19 cellular contexts compared by ENCODE assay signal in the genomic region with DNA sequence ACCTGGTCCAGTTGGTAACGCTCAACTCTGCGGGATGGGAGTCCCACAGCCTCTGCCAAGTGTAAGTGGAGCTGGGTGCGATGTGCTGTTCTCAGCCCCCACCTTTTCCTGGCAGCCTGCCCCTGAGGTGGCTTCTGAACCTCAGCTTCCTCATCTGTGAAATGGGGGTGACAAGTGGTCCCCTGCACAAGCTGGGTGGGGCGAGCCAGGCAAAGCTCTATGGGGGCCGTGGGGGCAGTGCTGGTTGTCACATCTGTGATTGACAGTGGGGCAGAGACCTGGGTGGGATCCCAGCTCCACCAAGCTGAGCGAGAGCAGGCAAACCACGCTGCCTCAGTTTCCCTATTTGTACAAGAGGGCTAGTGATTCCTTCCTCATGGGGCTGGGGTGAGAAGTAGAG.
A peak's percentile ranks its signal among the peaks of the same experiment; 100 is the strongest.
DNase-seq lines count a peak whose midpoint lies in the region; ATAC-seq, FAIRE-seq and TF ChIP-seq lines count a peak whose summit lies in the region.
"Had no signal": no experiment of that assay in that cellular context is flagged by ENCODE, and none has a peak within 500 bp of the region (broad histone marks: within the 10 kb centered on the region; RNA-seq: fewer than 3 reads in every experiment).

No MANE protein-coding gene starts in this region.

- no peak overlapping the region for H2AFZ ChIP-seq in HCT116 (ENCODE audit: low read depth, low read length, poor library complexity, severe bottlenecking)
- H2AFZ ChIP-seq in osteoblast (ENCODE audit: low read length), result no peak overlapping the region
- H2AFZ ChIP-seq: GM23338 had no signal

- H3K9me3 ChIP-seq in right atrium auricular region, result no peaks in the 10 kb centered on the region
- H3K9me3 ChIP-seq in HCT116 (ENCODE audit: control insufficient read depth in 1 of 2, insufficient read depth in 1 of 2, low read depth in 1 of 2, low read length in 2 of 2), result no peaks in the 10 kb centered on the region
- H3K9me3 ChIP-seq in osteoblast (ENCODE audit: low read depth, low read length), result no peaks in the 10 kb centered on the region
- H3K9me3 ChIP-seq: Caco-2 had no signal

- no peak overlapping the region for H3K9ac ChIP-seq in HCT116 (ENCODE audit: low read length)

- TF ChIP-seq RAD21 in HCT116 (IDR thresholded peaks at IDR 0.05; ENCODE audit: low read depth), result no peak

- CTCF ChIA-PET in HCT116 (lab: Charles Lee), result interaction anchor here (1.4 kb wide), 1 partner anchor 79 kb away, joined by 7 read pairs; no protein-coding TSS in a partner anchor

- H3K36me3 ChIP-seq in right atrium auricular region (no peaks in the 10 kb centered on the region), HCT116 (ENCODE audit: control insufficient read depth in 1 of 2, insufficient read depth in 2 of 2, low read length in 2 of 2) (no peaks in the 10 kb centered on the region), osteoblast (ENCODE audit: insufficient read depth, low read length) (no peaks in the 10 kb centered on the region)

- H3K27ac ChIP-seq in right atrium auricular region, result peak overlapping the region in 1 of 2 donors; percentile 55
- no peak overlapping the region for H3K27ac ChIP-seq in HCT116 (ENCODE audit: low read depth, low read length)
- H3K27ac ChIP-seq in osteoblast (ENCODE audit: low read depth, low read length), result no peak overlapping the region
- H3K27ac ChIP-seq: C4-2B, HL-60 had no signal

- intact Hi-C loops in left ventricle myocardium superior (cut with micrococcal nuclease), result no loop called here
- intact Hi-C loops in HCT116 (cut with micrococcal nuclease), result no loop called here

- POLR2A ChIA-PET in HCT116 (lab: Charles Lee), result no interaction called here

- no peak for DNase-seq in left ventricle myocardium superior
- no peak for DNase-seq in right atrium auricular region (ENCODE audit: low spot score)
- DNase-seq in HCT116 (ENCODE audit: low read depth, low spot score), result no peak
- DNase-seq in osteoblast (ENCODE audit: insufficient read length, low spot score, missing footprints), result peak; percentile 70
- no peak for DNase-seq in SHP77 (lab: John Stamatoyannopoulos, UW)
- DNase-seq in D721Med (ENCODE audit: insufficient read length, low spot score), result no peak
- DNase-seq: CD4-positive, alpha-beta T cell; DMS153; GDM1; HCEC 1CT; HFFc6; IMR-90 had no signal

- peaks cover 0 to 12% of the 10 kb centered on the region in 2 donors for H3K4me1 ChIP-seq in right atrium auricular region
- peaks cover 0 to 23% of the 10 kb centered on the region in 2 experiments; a peak in 3 of 4 replicates for H3K4me1 ChIP-seq in HCT116 (ENCODE audit: control insufficient read depth in 1 of 2, insufficient read depth in 2 of 2, low read length in 2 of 2)
- no peaks in the 10 kb centered on the region for H3K4me1 ChIP-seq in osteoblast (ENCODE audit: insufficient read depth, low read length)
- H3K4me1 ChIP-seq: Caco-2 had no signal

- BruUV-seq in HCT116 (replicated peaks; lab: Mats Ljungman, UMichigan), result no TSS peak

- FAIRE-seq in D721Med (lab: Jason Lieb, UNC), result no peak
- FAIRE-seq: GM12892, GM18507, H54 had no signal

- H3K79me2 ChIP-seq in HCT116 (ENCODE audit: insufficient read depth, low read length) (no peaks in the 10 kb centered on the region), osteoblast (ENCODE audit: insufficient read depth, low read length) (no peaks in the 10 kb centered on the region)

- H3K4me3 ChIP-seq in right atrium auricular region (no peak overlapping the region), HCT116 (replicated peaks in 1 of 2; ENCODE audit: low read depth in 1 of 2, low read length in 2 of 2) (no peak overlapping the region), osteoblast (ENCODE audit: insufficient read depth, low read length) (no peak overlapping the region)
- H3K4me3 ChIP-seq: GM23338 had no signal

- no peaks in the 10 kb centered on the region for H3K9me2 ChIP-seq in HCT116 (ENCODE audit: insufficient read depth)

- ATAC-seq in left ventricle myocardium superior (peak; percentile 4), HCT116 (peak; percentile 59; the same call in 1 of the 2 replicates)

- no peak for TF ChIP-seq POLR2A in HCT116 (IDR thresholded peaks at IDR 0.05; ENCODE audit: borderline replicate concordance, extremely low read depth, insufficient read depth, insufficient read length)

- H3K4me2 ChIP-seq in HCT116 (ENCODE audit: low read length), result peak overlapping the region; percentile 30
- no peak overlapping the region for H3K4me2 ChIP-seq in osteoblast (ENCODE audit: insufficient read depth, low read length)
- H3K4me2 ChIP-seq: GM23338 had no signal

- TF ChIP-seq CTCF in right atrium auricular region (IDR thresholded peaks at IDR 0.05) (no peak), HCT116 (IDR thresholded peaks at IDR 0.05 in 2 of 3, conservative IDR thresholded peaks at IDR 0.05 in 1 of 3; ENCODE audit: borderline replicate concordance in 1 of 3, insufficient read depth in 1 of 3, low read depth in 2 of 3, low read length in 2 of 3) (no peak), osteoblast (IDR thresholded peaks at IDR 0.05; ENCODE audit: extremely low read depth, low read depth, low read length) (no peak), D721Med (IDR thresholded peaks at IDR 0.05; ENCODE audit: insufficient read depth, missing control alignments) (no peak)

- RAD21 ChIA-PET in HCT116 (lab: Charles Lee; ENCODE audit: low non-redundant PET in 1 of 2, low total read pairs in 2 of 2, uncharacterized antibody in 2 of 2, unreplicated experiment in 2 of 2), result no interaction called here

- H3K27me3 ChIP-seq in right atrium auricular region, result no peaks in the 10 kb centered on the region
- H3K27me3 ChIP-seq in HCT116 (ENCODE audit: insufficient read depth, low read length), result 0 out of 2 replicates have a peak, but pooled peaks cover 4% of the 10 kb centered on the region
- H3K27me3 ChIP-seq in osteoblast (ENCODE audit: insufficient read depth, low read length), result no peaks in the 10 kb centered on the region

- H4K20me1 ChIP-seq in HCT116 (ENCODE audit: insufficient read depth), result no peaks in the 10 kb centered on the region
- H4K20me1 ChIP-seq in osteoblast (ENCODE audit: insufficient read depth, low read length), result no peaks in the 10 kb centered on the region

TF ChIP-seq in HCT116, 20 proteins besides CTCF, POLR2A, EP300 and RAD21:
- TF ChIP-seq, protein P1, sequence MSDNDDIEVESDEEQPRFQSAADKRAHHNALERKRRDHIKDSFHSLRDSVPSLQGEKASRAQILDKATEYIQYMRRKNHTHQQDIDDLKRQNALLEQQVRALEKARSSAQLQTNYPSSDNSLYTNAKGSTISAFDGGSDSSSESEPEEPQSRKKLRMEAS (IDR thresholded peaks at IDR 0.05), result no peak
- no peak for TF ChIP-seq ZFX (IDR thresholded peaks at IDR 0.05)
- no peak for TF ChIP-seq CBX3 (IDR thresholded peaks at IDR 0.05; ENCODE audit: low read depth)
- TF ChIP-seq POLR2AphosphoS5 (IDR thresholded peaks at IDR 0.05; ENCODE audit: low read depth, low read length), result no peak
